Comparison of ENCODE assay signal across 1 cellular context in the genomic region with DNA sequence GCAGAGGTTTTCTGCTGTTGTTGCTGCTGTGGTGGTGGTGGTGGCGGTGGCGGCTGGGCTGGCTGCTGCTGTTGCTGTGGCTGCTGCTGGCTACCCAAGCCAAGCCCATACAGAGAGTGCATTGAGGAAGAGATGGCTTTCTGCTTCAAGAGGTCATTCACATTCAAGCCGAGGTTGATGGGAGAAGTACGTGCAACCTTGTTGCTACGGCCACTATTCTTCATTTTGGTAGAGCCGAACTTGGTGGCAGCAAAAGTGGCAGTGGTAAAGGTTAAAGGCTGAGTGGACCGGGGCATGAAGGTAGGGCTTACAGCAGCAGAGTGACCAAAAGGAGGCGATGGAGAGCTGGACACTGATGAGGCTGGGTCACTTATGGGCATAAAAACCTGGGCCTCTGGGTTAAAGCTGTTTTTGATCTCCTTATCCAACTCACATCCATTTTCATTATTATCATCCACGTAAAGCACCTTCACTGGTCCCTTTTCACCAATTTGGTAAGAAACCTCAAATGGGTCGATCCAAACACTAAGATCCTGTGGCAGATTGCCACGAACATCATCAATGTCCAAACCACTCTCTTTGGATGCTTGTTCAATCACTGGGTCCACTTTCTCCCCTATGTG.
TF ChIP-seq lines count a peak whose summit lies in the region.

No MANE protein-coding gene starts in this region.

TF ChIP-seq in K562, 482 proteins besides CTCF, POLR2A, EP300 and RAD21 (continued from another document):
- TF ChIP-seq, protein P1, sequence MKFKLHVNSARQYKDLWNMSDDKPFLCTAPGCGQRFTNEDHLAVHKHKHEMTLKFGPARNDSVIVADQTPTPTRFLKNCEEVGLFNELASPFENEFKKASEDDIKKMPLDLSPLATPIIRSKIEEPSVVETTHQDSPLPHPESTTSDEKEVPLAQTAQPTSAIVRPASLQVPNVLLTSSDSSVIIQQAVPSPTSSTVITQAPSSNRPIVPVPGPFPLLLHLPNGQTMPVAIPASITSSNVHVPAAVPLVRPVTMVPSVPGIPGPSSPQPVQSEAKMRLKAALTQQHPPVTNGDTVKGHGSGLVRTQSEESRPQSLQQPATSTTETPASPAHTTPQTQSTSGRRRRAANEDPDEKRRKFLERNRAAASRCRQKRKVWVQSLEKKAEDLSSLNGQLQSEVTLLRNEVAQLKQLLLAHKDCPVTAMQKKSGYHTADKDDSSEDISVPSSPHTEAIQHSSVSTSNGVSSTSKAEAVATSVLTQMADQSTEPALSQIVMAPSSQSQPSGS (CRISPR knock-in tag; IDR thresholded peaks at IDR 0.05) = no peak
- TF ChIP-seq CEBPG (CRISPR knock-in tag; IDR thresholded peaks at IDR 0.05) (no peak), CEBPG (tag; conservative IDR thresholded peaks at IDR 0.05 in 1 of 2, IDR thresholded peaks at IDR 0.05 in 1 of 2) (no peak), NR4A1 (CRISPR knock-in tag; IDR thresholded peaks at IDR 0.05) (no peak), NR4A1 (tag; IDR thresholded peaks at IDR 0.05) (no peak), KLF1 (tag; IDR thresholded peaks at IDR 0.05) (no peak), ZNF764 (CRISPR knock-in tag; IDR thresholded peaks at IDR 0.05; ENCODE audit: low read depth) (peak; percentile 73; the same call in 1 of the 2 replicates), CTBP1 (IDR thresholded peaks at IDR 0.05; ENCODE audit: borderline replicate concordance) (peak; percentile 25; the same call in 1 of the 2 replicates), MAZ (CRISPR knock-in tag; conservative IDR thresholded peaks at IDR 0.05 in 1 of 2, IDR thresholded peaks at IDR 0.05 in 1 of 2) (no peak), CCNT2 (IDR thresholded peaks at IDR 0.05; ENCODE audit: borderline replicate concordance, extremely low read depth, insufficient read length, low read depth, low read length) (peak; percentile 17), MEF2D (tag; conservative IDR thresholded peaks at IDR 0.05; ENCODE audit: low read depth) (no peak), POU5F1 (IDR thresholded peaks at IDR 0.05; ENCODE audit: borderline replicate concordance, low read depth, low read length, partially characterized antibody) (no peak), ZNF77 (CRISPR knock-in tag; IDR thresholded peaks at IDR 0.05) (no peak), RNF2 (IDR thresholded peaks at IDR 0.05) (no peak), SRF (CRISPR knock-in tag; IDR thresholded peaks at IDR 0.05) (no peak), ELF4 (CRISPR knock-in tag; IDR thresholded peaks at IDR 0.05) (no peak), NFIC (IDR thresholded peaks at IDR 0.05) (peak; percentile 32; the same call in 1 of the 2 replicates), SMC3 (conservative IDR thresholded peaks at IDR 0.05; ENCODE audit: insufficient read depth, low read depth, low read length) (0 out of 2 replicates have a peak, but pooled peaks have one; percentile 13), CBFB (CRISPR knock-in tag; IDR thresholded peaks at IDR 0.05) (no peak), FOSL1 (tag; conservative IDR thresholded peaks at IDR 0.05) (no peak), RBFOX2 (IDR thresholded peaks at IDR 0.05; ENCODE audit: low read depth, low read length) (peak; percentile 44; the same call in 1 of the 2 replicates), ZNF239 (CRISPR knock-in tag; IDR thresholded peaks at IDR 0.05) (no peak), GATA2 (CRISPR knock-in tag; IDR thresholded peaks at IDR 0.05) (no peak)
- TF ChIP-seq, protein P2, sequence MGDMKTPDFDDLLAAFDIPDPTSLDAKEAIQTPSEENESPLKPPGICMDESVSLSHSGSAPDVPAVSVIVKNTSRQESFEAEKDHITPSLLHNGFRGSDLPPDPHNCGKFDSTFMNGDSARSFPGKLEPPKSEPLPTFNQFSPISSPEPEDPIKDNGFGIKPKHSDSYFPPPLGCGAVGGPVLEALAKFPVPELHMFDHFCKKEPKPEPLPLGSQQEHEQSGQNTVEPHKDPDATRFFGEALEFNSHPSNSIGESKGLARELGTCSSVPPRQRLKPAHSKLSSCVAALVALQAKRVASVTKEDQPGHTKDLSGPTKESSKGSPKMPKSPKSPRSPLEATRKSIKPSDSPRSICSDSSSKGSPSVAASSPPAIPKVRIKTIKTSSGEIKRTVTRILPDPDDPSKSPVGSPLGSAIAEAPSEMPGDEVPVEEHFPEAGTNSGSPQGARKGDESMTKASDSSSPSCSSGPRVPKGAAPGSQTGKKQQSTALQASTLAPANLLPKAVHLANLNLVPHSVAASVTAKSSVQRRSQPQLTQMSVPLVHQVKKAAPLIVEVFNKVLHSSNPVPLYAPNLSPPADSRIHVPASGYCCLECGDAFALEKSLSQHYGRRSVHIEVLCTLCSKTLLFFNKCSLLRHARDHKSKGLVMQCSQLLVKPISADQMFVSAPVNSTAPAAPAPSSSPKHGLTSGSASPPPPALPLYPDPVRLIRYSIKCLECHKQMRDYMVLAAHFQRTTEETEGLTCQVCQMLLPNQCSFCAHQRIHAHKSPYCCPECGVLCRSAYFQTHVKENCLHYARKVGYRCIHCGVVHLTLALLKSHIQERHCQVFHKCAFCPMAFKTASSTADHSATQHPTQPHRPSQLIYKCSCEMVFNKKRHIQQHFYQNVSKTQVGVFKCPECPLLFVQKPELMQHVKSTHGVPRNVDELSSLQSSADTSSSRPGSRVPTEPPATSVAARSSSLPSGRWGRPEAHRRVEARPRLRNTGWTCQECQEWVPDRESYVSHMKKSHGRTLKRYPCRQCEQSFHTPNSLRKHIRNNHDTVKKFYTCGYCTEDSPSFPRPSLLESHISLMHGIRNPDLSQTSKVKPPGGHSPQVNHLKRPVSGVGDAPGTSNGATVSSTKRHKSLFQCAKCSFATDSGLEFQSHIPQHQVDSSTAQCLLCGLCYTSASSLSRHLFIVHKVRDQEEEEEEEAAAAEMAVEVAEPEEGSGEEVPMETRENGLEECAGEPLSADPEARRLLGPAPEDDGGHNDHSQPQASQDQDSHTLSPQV (IDR thresholded peaks at IDR 0.05) = 0 out of 2 replicates have a peak, but pooled peaks have one; percentile 20
- TF ChIP-seq, protein P3, sequence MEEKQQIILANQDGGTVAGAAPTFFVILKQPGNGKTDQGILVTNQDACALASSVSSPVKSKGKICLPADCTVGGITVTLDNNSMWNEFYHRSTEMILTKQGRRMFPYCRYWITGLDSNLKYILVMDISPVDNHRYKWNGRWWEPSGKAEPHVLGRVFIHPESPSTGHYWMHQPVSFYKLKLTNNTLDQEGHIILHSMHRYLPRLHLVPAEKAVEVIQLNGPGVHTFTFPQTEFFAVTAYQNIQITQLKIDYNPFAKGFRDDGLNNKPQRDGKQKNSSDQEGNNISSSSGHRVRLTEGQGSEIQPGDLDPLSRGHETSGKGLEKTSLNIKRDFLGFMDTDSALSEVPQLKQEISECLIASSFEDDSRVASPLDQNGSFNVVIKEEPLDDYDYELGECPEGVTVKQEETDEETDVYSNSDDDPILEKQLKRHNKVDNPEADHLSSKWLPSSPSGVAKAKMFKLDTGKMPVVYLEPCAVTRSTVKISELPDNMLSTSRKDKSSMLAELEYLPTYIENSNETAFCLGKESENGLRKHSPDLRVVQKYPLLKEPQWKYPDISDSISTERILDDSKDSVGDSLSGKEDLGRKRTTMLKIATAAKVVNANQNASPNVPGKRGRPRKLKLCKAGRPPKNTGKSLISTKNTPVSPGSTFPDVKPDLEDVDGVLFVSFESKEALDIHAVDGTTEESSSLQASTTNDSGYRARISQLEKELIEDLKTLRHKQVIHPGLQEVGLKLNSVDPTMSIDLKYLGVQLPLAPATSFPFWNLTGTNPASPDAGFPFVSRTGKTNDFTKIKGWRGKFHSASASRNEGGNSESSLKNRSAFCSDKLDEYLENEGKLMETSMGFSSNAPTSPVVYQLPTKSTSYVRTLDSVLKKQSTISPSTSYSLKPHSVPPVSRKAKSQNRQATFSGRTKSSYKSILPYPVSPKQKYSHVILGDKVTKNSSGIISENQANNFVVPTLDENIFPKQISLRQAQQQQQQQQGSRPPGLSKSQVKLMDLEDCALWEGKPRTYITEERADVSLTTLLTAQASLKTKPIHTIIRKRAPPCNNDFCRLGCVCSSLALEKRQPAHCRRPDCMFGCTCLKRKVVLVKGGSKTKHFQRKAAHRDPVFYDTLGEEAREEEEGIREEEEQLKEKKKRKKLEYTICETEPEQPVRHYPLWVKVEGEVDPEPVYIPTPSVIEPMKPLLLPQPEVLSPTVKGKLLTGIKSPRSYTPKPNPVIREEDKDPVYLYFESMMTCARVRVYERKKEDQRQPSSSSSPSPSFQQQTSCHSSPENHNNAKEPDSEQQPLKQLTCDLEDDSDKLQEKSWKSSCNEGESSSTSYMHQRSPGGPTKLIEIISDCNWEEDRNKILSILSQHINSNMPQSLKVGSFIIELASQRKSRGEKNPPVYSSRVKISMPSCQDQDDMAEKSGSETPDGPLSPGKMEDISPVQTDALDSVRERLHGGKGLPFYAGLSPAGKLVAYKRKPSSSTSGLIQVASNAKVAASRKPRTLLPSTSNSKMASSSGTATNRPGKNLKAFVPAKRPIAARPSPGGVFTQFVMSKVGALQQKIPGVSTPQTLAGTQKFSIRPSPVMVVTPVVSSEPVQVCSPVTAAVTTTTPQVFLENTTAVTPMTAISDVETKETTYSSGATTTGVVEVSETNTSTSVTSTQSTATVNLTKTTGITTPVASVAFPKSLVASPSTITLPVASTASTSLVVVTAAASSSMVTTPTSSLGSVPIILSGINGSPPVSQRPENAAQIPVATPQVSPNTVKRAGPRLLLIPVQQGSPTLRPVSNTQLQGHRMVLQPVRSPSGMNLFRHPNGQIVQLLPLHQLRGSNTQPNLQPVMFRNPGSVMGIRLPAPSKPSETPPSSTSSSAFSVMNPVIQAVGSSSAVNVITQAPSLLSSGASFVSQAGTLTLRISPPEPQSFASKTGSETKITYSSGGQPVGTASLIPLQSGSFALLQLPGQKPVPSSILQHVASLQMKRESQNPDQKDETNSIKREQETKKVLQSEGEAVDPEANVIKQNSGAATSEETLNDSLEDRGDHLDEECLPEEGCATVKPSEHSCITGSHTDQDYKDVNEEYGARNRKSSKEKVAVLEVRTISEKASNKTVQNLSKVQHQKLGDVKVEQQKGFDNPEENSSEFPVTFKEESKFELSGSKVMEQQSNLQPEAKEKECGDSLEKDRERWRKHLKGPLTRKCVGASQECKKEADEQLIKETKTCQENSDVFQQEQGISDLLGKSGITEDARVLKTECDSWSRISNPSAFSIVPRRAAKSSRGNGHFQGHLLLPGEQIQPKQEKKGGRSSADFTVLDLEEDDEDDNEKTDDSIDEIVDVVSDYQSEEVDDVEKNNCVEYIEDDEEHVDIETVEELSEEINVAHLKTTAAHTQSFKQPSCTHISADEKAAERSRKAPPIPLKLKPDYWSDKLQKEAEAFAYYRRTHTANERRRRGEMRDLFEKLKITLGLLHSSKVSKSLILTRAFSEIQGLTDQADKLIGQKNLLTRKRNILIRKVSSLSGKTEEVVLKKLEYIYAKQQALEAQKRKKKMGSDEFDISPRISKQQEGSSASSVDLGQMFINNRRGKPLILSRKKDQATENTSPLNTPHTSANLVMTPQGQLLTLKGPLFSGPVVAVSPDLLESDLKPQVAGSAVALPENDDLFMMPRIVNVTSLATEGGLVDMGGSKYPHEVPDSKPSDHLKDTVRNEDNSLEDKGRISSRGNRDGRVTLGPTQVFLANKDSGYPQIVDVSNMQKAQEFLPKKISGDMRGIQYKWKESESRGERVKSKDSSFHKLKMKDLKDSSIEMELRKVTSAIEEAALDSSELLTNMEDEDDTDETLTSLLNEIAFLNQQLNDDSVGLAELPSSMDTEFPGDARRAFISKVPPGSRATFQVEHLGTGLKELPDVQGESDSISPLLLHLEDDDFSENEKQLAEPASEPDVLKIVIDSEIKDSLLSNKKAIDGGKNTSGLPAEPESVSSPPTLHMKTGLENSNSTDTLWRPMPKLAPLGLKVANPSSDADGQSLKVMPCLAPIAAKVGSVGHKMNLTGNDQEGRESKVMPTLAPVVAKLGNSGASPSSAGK (IDR thresholded peaks at IDR 0.05) = no peak
- TF ChIP-seq, protein P4, sequence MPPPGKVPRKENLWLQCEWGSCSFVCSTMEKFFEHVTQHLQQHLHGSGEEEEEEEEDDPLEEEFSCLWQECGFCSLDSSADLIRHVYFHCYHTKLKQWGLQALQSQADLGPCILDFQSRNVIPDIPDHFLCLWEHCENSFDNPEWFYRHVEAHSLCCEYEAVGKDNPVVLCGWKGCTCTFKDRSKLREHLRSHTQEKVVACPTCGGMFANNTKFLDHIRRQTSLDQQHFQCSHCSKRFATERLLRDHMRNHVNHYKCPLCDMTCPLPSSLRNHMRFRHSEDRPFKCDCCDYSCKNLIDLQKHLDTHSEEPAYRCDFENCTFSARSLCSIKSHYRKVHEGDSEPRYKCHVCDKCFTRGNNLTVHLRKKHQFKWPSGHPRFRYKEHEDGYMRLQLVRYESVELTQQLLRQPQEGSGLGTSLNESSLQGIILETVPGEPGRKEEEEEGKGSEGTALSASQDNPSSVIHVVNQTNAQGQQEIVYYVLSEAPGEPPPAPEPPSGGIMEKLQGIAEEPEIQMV (tag; conservative IDR thresholded peaks at IDR 0.05; ENCODE audit: low read depth) = no peak
- TF ChIP-seq, protein P5, sequence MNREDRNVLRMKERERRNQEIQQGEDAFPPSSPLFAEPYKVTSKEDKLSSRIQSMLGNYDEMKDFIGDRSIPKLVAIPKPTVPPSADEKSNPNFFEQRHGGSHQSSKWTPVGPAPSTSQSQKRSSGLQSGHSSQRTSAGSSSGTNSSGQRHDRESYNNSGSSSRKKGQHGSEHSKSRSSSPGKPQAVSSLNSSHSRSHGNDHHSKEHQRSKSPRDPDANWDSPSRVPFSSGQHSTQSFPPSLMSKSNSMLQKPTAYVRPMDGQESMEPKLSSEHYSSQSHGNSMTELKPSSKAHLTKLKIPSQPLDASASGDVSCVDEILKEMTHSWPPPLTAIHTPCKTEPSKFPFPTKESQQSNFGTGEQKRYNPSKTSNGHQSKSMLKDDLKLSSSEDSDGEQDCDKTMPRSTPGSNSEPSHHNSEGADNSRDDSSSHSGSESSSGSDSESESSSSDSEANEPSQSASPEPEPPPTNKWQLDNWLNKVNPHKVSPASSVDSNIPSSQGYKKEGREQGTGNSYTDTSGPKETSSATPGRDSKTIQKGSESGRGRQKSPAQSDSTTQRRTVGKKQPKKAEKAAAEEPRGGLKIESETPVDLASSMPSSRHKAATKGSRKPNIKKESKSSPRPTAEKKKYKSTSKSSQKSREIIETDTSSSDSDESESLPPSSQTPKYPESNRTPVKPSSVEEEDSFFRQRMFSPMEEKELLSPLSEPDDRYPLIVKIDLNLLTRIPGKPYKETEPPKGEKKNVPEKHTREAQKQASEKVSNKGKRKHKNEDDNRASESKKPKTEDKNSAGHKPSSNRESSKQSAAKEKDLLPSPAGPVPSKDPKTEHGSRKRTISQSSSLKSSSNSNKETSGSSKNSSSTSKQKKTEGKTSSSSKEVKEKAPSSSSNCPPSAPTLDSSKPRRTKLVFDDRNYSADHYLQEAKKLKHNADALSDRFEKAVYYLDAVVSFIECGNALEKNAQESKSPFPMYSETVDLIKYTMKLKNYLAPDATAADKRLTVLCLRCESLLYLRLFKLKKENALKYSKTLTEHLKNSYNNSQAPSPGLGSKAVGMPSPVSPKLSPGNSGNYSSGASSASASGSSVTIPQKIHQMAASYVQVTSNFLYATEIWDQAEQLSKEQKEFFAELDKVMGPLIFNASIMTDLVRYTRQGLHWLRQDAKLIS (CRISPR knock-in tag; IDR thresholded peaks at IDR 0.05) = peak; percentile 53; the same call in 1 of the 2 replicates
TF ChIP-seq in K562: peak in this region for 12.
